Comparison of ENCODE assay signal across 11 cellular contexts in genomic region chr5:135053278-135053677, GRCh38. TPM values are rescaled to one million over a fixed set of nuclear protein-coding genes. Genes with fewer than 3 reads are reported as not detected.
DNase-seq lines count a peak whose midpoint lies in the region; ATAC-seq, FAIRE-seq and TF ChIP-seq lines count a peak whose summit lies in the region.
"Had no signal": no experiment of that assay in that cellular context is flagged by ENCODE, and none has a peak within 500 bp of the region (broad histone marks: within the 10 kb centered on the region; RNA-seq: fewer than 3 reads in every experiment).

No MANE protein-coding gene starts in this region.

- H3K9me3 Mint-ChIP-seq in CD8-positive, alpha-beta memory T cell: no peaks in the 10 kb centered on the region

- CTCF ChIA-PET in K562 (lab: Yijun Ruan, JAX; ENCODE audit: low intra/inter-chr PET ratio): no interaction called here
- CTCF ChIA-PET in CD8-positive, alpha-beta memory T cell (lab: Charles Lee): no interaction called here

- H3K36me3 Mint-ChIP-seq in CD8-positive, alpha-beta memory T cell: no peaks in the 10 kb centered on the region

- H3K4me2 ChIP-seq in K562 (ENCODE audit: insufficient read depth, low read length): no peak overlapping the region

- WGBS in K562 (ENCODE audit: insufficient coverage, low coverage, missing lambda C conversion rate): 28% methylated on average over 3 of the region's 3 CpGs
- 53 to 75% (median 62%) methylated on average over 1 to 3 of the region's 3 CpGs for WGBS in adrenal gland, 4 donors

- no peak overlapping the region for H3K27ac Mint-ChIP-seq in CD8-positive, alpha-beta memory T cell

- H3K27ac ChIP-seq in K562 (ENCODE audit: extremely low read depth, low read depth, low read length): no peak overlapping the region
- H3K27ac ChIP-seq in CD8-positive, alpha-beta memory T cell (ENCODE audit: low read depth, low read length): no peak overlapping the region
- H3K27ac ChIP-seq in adrenal gland: no peak overlapping the region
- H3K27ac ChIP-seq: SK-N-MC had no signal

- H2AFZ ChIP-seq in K562 (ENCODE audit: low read depth, low read length): no peak overlapping the region

- POLR2A ChIA-PET in K562 (lab: Yijun Ruan, JAX): interaction anchor here (0.6 to 1.4 kb wide), 7 partner anchors 7 to 133 kb away, joined by 3 to 7 read pairs (median 4); no protein-coding TSS in a partner anchor
- POLR2A ChIA-PET in CD8-positive, alpha-beta memory T cell (lab: Charles Lee): no interaction called here

- no peaks in the 10 kb centered on the region for H3K9me1 ChIP-seq in K562 (ENCODE audit: control insufficient read depth, insufficient read depth, low read length)

- DNase-seq in K562 (ENCODE audit: extremely low read depth in 1 of 4, low spot score in 3 of 4) (no peak), NCI-H345 treated with DMSO at 0.1 percent for 48 hours (lab: John Stamatoyannopoulos, UW; ENCODE audit: unreplicated experiment) (no peak), adrenal gland (no peak)
- no peak for DNase-seq in CD8-positive, alpha-beta memory T cell
- no peak for DNase-seq in stimulated activated CD4-positive, alpha-beta T cell treated with anti-CD3 and anti-CD28 coated beads, Interleukin-4, amount 100 ng/mL, for 4 hours

- H3K27me3 ChIP-seq in K562 (ENCODE audit: control insufficient read depth in 2 of 2, insufficient read depth in 2 of 2, low read length in 2 of 2) (no peaks in the 10 kb centered on the region), adrenal gland (peaks cover 22% of the 10 kb centered on the region)
- no peaks in the 10 kb centered on the region for H3K27me3 ChIP-seq in CD8-positive, alpha-beta memory T cell (ENCODE audit: insufficient read depth, low read length, poor library complexity, severe bottlenecking)

- H3K9me3 ChIP-seq in K562 (replicated peaks; ENCODE audit: control insufficient read depth, insufficient read depth, low read depth, low read length) (no peaks in the 10 kb centered on the region), adrenal gland (replicated peaks in 1 of 3) (no peaks in the 10 kb centered on the region)
- no peaks in the 10 kb centered on the region for H3K9me3 ChIP-seq in CD8-positive, alpha-beta memory T cell (ENCODE audit: low read length)

- H3K4me1 ChIP-seq in K562 (replicated peaks in 1 of 2; ENCODE audit: control insufficient read depth in 2 of 2, insufficient read depth in 2 of 2, low read length in 2 of 2) (peaks cover 26 to 37% of the 10 kb centered on the region in 2 experiments; a peak in 4 of 5 replicates), adrenal gland (replicated peaks in 1 of 2) (no peaks in the 10 kb centered on the region)
- no peaks in the 10 kb centered on the region for H3K4me1 ChIP-seq in CD8-positive, alpha-beta memory T cell (ENCODE audit: insufficient read depth, low read length)

- no peak for TF ChIP-seq POLR2A in K562 (conservative IDR thresholded peaks at IDR 0.05)
- no peak for TF ChIP-seq POLR2A in adrenal gland (IDR thresholded peaks at IDR 0.05)

- in situ Hi-C loops in K562 (cut with MboI): no loop called here

- H3K4me3 Mint-ChIP-seq in CD8-positive, alpha-beta memory T cell: no peak overlapping the region

- H3K9ac ChIP-seq in K562 (ENCODE audit: insufficient read depth in 1 of 2, low read depth in 2 of 2, low read length in 2 of 2): no peak overlapping the region; a peak in 1 of 4 replicates

- no peak for FAIRE-seq in K562 (lab: Jason Lieb, UNC)
- FAIRE-seq: astrocyte, H1 had no signal

- H3K27me3 Mint-ChIP-seq in CD8-positive, alpha-beta memory T cell: peaks cover 24 to 53% of the 10 kb centered on the region in 2 donors

- no peak for TF ChIP-seq RAD21 in K562 (CRISPR knock-in tag; conservative IDR thresholded peaks at IDR 0.05 in 1 of 2, IDR thresholded peaks at IDR 0.05 in 1 of 2)

- no peaks in the 10 kb centered on the region for H3K36me3 ChIP-seq in K562 (ENCODE audit: control insufficient read depth, insufficient read depth, low read length)
- H3K36me3 ChIP-seq in CD8-positive, alpha-beta memory T cell (ENCODE audit: insufficient read depth, low read length): no peaks in the 10 kb centered on the region
- H3K36me3 ChIP-seq in adrenal gland (replicated peaks in 1 of 2): no peaks in the 10 kb centered on the region

- intact Hi-C loops in K562 (cut with micrococcal nuclease): no loop called here
- intact Hi-C loops in adrenal gland (cut with DNase I): no loop called here

- TF ChIP-seq CTCF in K562 (IDR thresholded peaks at IDR 0.05 in 2 of 3, conservative IDR thresholded peaks at IDR 0.05 in 1 of 3; ENCODE audit: insufficient read depth in 2 of 3, low read depth in 1 of 3, low read length in 3 of 3) (no peak), adrenal gland (IDR thresholded peaks at IDR 0.05) (no peak)

- ATAC-seq in GM18858 (IDR thresholded peaks at IDR 0.05; ENCODE audit: unreplicated experiment) (peak; percentile 94), GM21576 (IDR thresholded peaks at IDR 0.05; ENCODE audit: unreplicated experiment) (peak; percentile 96), HG03558 (IDR thresholded peaks at IDR 0.05; ENCODE audit: extremely low read depth, unreplicated experiment) (peak; percentile 92), K562 (no peak)

- 0 out of 2 replicates have a peak, but pooled peaks cover 5% of the 10 kb centered on the region for H4K20me1 ChIP-seq in K562 (replicated peaks; ENCODE audit: control insufficient read depth, insufficient read depth, low read length)

- peaks cover 0 to 4% (median 0%) of the 10 kb centered on the region in 3 donors for H3K4me1 Mint-ChIP-seq in CD8-positive, alpha-beta memory T cell

- no peaks in the 10 kb centered on the region for H3K79me2 ChIP-seq in K562 (ENCODE audit: control insufficient read depth, insufficient read depth, low read length)

- no TSS peak for BruUV-seq in K562 (replicated peaks; lab: Mats Ljungman, UMichigan)

- no peak for TF ChIP-seq EP300 in K562 (IDR thresholded peaks at IDR 0.05; ENCODE audit: low read length)

- H3K4me3 ChIP-seq in K562: no peak overlapping the region
- H3K4me3 ChIP-seq in CD8-positive, alpha-beta memory T cell (ENCODE audit: low read length): no peak overlapping the region
- no peak overlapping the region for H3K4me3 ChIP-seq in adrenal gland
- H3K4me3 ChIP-seq: SK-N-MC had no signal

TF ChIP-seq in K562, 482 proteins besides CTCF, POLR2A, EP300 and RAD21:
- TF ChIP-seq RFX1 (IDR thresholded peaks at IDR 0.05): peak; percentile 58
- no peak for TF ChIP-seq RBM22 (IDR thresholded peaks at IDR 0.05; ENCODE audit: low read depth, low read length, poor library complexity, severe bottlenecking)
- TF ChIP-seq RFX5 (IDR thresholded peaks at IDR 0.05; ENCODE audit: low read depth, low read length): no peak
- TF ChIP-seq SPI1 (IDR thresholded peaks at IDR 0.05; ENCODE audit: borderline replicate concordance, low read depth, low read length): peak; percentile 88
- TF ChIP-seq MTA1 (IDR thresholded peaks at IDR 0.05; ENCODE audit: borderline replicate concordance): no peak
- TF ChIP-seq MCM5 (IDR thresholded peaks at IDR 0.05; ENCODE audit: low read depth): no peak

RNA-seq across cellular contexts. Expression of gene PITX1, which starts 19.2 kb away (rescaled TPM):
- 10.2 and 35.6 TPM in 2 replicates for total RNA-seq in K562 (2011; cell fraction: chromatin; rRNA removed; ENCODE audit: low replicate concordance)
- total RNA-seq in K562 (2011; cell fraction: nucleolus; rRNA removed): 39.9 and 42.6 TPM in 2 replicates
- total RNA-seq in K562 (2011; cell fraction: nucleoplasm; rRNA removed): 19.5 and 26.3 TPM in 2 replicates
- total RNA-seq in K562 (2014; rRNA removed) (59.8 and 73.9 TPM in 2 replicates), K562 (2014; rRNA removed; fragmentation: Illumina TruSeq; extraction: Trizol) (2.3 and 3.1 TPM in 2 replicates), K562 (2015; rRNA removed; fragmentation: Illumina TruSeq; extraction: Trizol) (24.9 and 25.3 TPM in 2 replicates), K562 (2021) (88.2 and 90.4 TPM in 2 replicates), adrenal gland (1 to 10 TPM in 5 of 8 donors, under 1 TPM in 3; 0.53 to 6.7 (median 2.3) TPM)
- polyA plus RNA-seq in K562 (2011; rRNA removed) (30.8 and 50.1 TPM in 2 replicates), K562 (2014; fragmentation: Illumina TruSeq; extraction: Trizol) (7.4 and 35.6 TPM in 2 replicates), K562 (2014; fragmentation: Nextera tagmentation; extraction: Ambion mirVana) (under 1 TPM; 0.13 to 0.17 TPM), K562 (2014; rRNA removed) (58.7 and 64.6 TPM in 2 replicates), adrenal gland (under 1 TPM; 0.18 to 0.40 (median 0.37) TPM)
- 91.0 and 189 TPM in 2 replicates for polyA plus RNA-seq in K562 (2011; cell fraction: cytosol; rRNA removed)
- polyA plus RNA-seq in K562 (2011; cell fraction: nucleus; rRNA removed): 68.1 and 94.4 TPM in 2 replicates
- 34.0 and 38.0 TPM in 2 replicates for polyA plus RNA-seq in K562 (2012)
- polyA minus RNA-seq in K562 (2011; rRNA and poly(A)+ RNA removed): 12.0 and 21.7 TPM in 2 replicates
- polyA minus RNA-seq in K562 (2011; cell fraction: cytosol; rRNA and poly(A)+ RNA removed): 56.3 and 80.4 TPM in 2 replicates
- 21.8 and 31.4 TPM in 2 replicates for polyA minus RNA-seq in K562 (2011; cell fraction: nucleus; rRNA and poly(A)+ RNA removed)
- not detected for total RNA-seq in CD8-positive, alpha-beta memory T cell
- polyA plus RNA-seq in CD8-positive, alpha-beta memory T cell: not detected
- total RNA-seq: H1 had no signal
